In genomic region chr9:37715260-37715659, GRCh38 we compare ENCODE assay signal across 27 cellular contexts.
"Had no signal": no experiment of that assay in that cellular context is flagged by ENCODE, and none has a peak within 500 bp of the region (broad histone marks: within the 10 kb centered on the region; RNA-seq: fewer than 3 reads in every experiment).

No MANE protein-coding gene starts in this region.

- H3K36me3 Mint-ChIP-seq: activated CD4-positive, alpha-beta memory T cell treated with anti-CD3 and anti-CD28 coated beads for 36 hours; activated naive CD8-positive, alpha-beta T cell treated with anti-CD3 and anti-CD28 coated beads for 36 hours had no signal

- H3K36me3 ChIP-seq: SJCRH30 had no signal

- DNase-seq: activated B cell treated with CpG ODN at 0.5 μM for 24 hours; activated CD4-positive, alpha-beta memory T cell treated with anti-CD3 and anti-CD28 coated beads for 36 hours; activated CD4-positive, alpha-beta T cell treated with anti-CD3 and anti-CD28 coated beads for 1 hour; activated CD4-positive, alpha-beta T cell treated with anti-CD3 and anti-CD28 coated beads, Interleukin-2, amount 10 ng/mL, durations not matched to agents 7 days and 5 days; activated CD8-positive, alpha-beta memory T cell treated with anti-CD3 and anti-CD28 coated beads for 24 hours; activated gamma-delta T cell; activated naive CD4-positive, alpha-beta T cell treated with anti-CD3 and anti-CD28 coated beads for 36 hours; activated naive CD8-positive, alpha-beta T cell treated with anti-CD3 and anti-CD28 coated beads for 36 hours; activated T-cell treated with anti-CD3 and anti-CD28 coated beads, Interleukin-2, amount 50 U/mL, for 4 hours; Karpas-422; MM.1S; NCI-H1105; NCI-H1436; NCI-H1694 treated with DMSO at 0.1 percent for 48 hours; NCI-H2081; NCI-H510A treated with DMSO at 0.1 percent for 48 hours; NCI-H69; NK-92 treated with Interleukin-12 subunit alpha and Interleukin-12 subunit beta, amount 100 ng/mL, for 24 hours; OCI-M1; Right ventricle myocardium superior; SJCRH30; T-helper 17 cell; T-helper 9 cell had no signal

- H3K27ac ChIP-seq: RWPE1, SJCRH30 had no signal

- H3K27me3 ChIP-seq: SJCRH30 had no signal

- H3K9me3 Mint-ChIP-seq: activated B cell treated with CpG ODN at 0.5 μM for 24 hours; activated CD4-positive, alpha-beta memory T cell treated with anti-CD3 and anti-CD28 coated beads for 36 hours; activated CD4-positive, alpha-beta T cell treated with anti-CD3 and anti-CD28 coated beads, Interleukin-2, amount 10 ng/mL, durations not matched to agents 7 days and 5 days; activated naive CD4-positive, alpha-beta T cell treated with anti-CD3 and anti-CD28 coated beads for 36 hours; activated naive CD8-positive, alpha-beta T cell treated with anti-CD3 and anti-CD28 coated beads for 36 hours; activated T-cell treated with anti-CD3 and anti-CD28 coated beads, Interleukin-2, amount 50 U/mL, for 4 hours; activated T-helper 17 cell treated with anti-CD3 and anti-CD28 coated beads, Interleukin-2, amount 50 U/mL, for 72 hours had no signal

- H3K4me3 ChIP-seq: K562, SJCRH30 had no signal

- ATAC-seq: activated T-cell treated with anti-CD3 and anti-CD28 coated beads, Interleukin-2, amount 50 U/mL, for 4 hours; activated T-helper 17 cell treated with anti-CD3 and anti-CD28 coated beads, Interleukin-2, amount 50 U/mL, for 72 hours; K562; Panc1; T-helper 17 cell had no signal

- H3K4me1 ChIP-seq: SJCRH30 had no signal

- H3K4me1 Mint-ChIP-seq: activated B cell treated with CpG ODN at 0.5 μM for 24 hours; activated CD4-positive, alpha-beta T cell treated with anti-CD3 and anti-CD28 coated beads, Interleukin-2, amount 10 ng/mL, durations not matched to agents 7 days and 5 days; activated naive CD8-positive, alpha-beta T cell treated with anti-CD3 and anti-CD28 coated beads for 36 hours; activated T-helper 17 cell treated with anti-CD3 and anti-CD28 coated beads, Interleukin-2, amount 50 U/mL, for 72 hours; T-helper 17 cell had no signal

- H3K4me3 Mint-ChIP-seq: activated B cell treated with CpG ODN at 0.5 μM for 24 hours; activated CD4-positive, alpha-beta memory T cell treated with anti-CD3 and anti-CD28 coated beads for 36 hours; activated CD4-positive, alpha-beta T cell treated with anti-CD3 and anti-CD28 coated beads, Interleukin-2, amount 10 ng/mL, durations not matched to agents 7 days and 5 days; activated naive CD4-positive, alpha-beta T cell treated with anti-CD3 and anti-CD28 coated beads for 36 hours; activated naive CD8-positive, alpha-beta T cell treated with anti-CD3 and anti-CD28 coated beads for 36 hours; activated T-cell treated with anti-CD3 and anti-CD28 coated beads, Interleukin-2, amount 50 U/mL, for 4 hours; activated T-helper 17 cell treated with anti-CD3 and anti-CD28 coated beads, Interleukin-2, amount 50 U/mL, for 72 hours; T-helper 17 cell had no signal

- H3K27ac Mint-ChIP-seq: activated B cell treated with CpG ODN at 0.5 μM for 24 hours; activated CD4-positive, alpha-beta memory T cell treated with anti-CD3 and anti-CD28 coated beads for 36 hours; activated CD4-positive, alpha-beta T cell treated with anti-CD3 and anti-CD28 coated beads, Interleukin-2, amount 10 ng/mL, durations not matched to agents 7 days and 5 days; activated naive CD4-positive, alpha-beta T cell treated with anti-CD3 and anti-CD28 coated beads for 36 hours; activated naive CD8-positive, alpha-beta T cell treated with anti-CD3 and anti-CD28 coated beads for 36 hours; activated T-helper 17 cell treated with anti-CD3 and anti-CD28 coated beads, Interleukin-2, amount 50 U/mL, for 72 hours; T-helper 17 cell had no signal

- H3K9me3 ChIP-seq: SJCRH30 had no signal
